In the genomic region with DNA sequence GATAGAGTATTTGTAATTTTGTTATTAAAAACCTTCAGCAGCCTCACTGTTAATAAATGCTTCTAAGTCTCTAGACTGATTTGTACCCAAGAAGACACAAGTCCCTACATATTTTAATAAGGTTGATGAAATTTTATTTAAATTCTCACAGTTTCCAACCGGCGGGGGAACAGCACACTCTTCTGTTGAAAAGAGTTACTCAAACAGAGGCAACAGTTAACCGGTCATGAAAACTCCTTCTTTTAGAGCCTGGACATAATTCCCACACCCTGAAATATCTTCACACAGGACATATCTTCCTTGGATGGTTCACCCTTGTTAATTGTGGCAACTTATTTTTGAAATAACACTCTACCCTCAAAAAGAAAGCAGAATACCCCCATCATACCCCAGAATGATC, we compare ENCODE assay signal across 8 cellular contexts.
DNase-seq lines count a peak whose midpoint lies in the region; ATAC-seq lines count a peak whose summit lies in the region.

No MANE protein-coding gene starts in this region.

- H3K27ac Mint-ChIP-seq in activated T-helper 2 cell treated with anti-CD3 and anti-CD28 coated beads, Interferon-gamma antibody, Interleukin-2, Interleukin-4, amounts not matched to agents 10 μg/mL and 5 μg/mL and 100 μg/mL, durations not matched to agents 14 hours and 24 hours and 36 hours, result peak overlapping the region; percentile 87

- no peak overlapping the region for H2BK5ac ChIP-seq in trophoblast cell (ENCODE audit: low read depth, low read length, poor library complexity)

- DNase-seq in Karpas-422, result peak; percentile 83
- no peak for DNase-seq in activated T-helper 2 cell treated with anti-CD3 and anti-CD28 coated beads, Interferon-gamma antibody, Interleukin-2, Interleukin-4, amounts not matched to agents 10 μg/mL and 5 μg/mL and 100 μg/mL, durations not matched to agents 14 hours and 24 hours and 36 hours (ENCODE audit: low spot score)
- no peak for DNase-seq in left cardiac atrium
- DNase-seq in trophoblast cell, result no peak
- DNase-seq in stimulated activated naive CD4-positive, alpha-beta T cell treated with Interleukin-2 at 50 U/mL for 16 hours (lab: John Stamatoyannopoulos, UW), result no peak
- DNase-seq in NCI-H774 (lab: John Stamatoyannopoulos, UW), result no peak

- no peaks in the 10 kb centered on the region for H3K9me3 Mint-ChIP-seq in activated T-helper 2 cell treated with anti-CD3 and anti-CD28 coated beads, Interferon-gamma antibody, Interleukin-2, Interleukin-4, amounts not matched to agents 10 μg/mL and 5 μg/mL and 100 μg/mL, durations not matched to agents 14 hours and 24 hours and 36 hours

- H3K36me3 Mint-ChIP-seq in activated T-helper 2 cell treated with anti-CD3 and anti-CD28 coated beads, Interferon-gamma antibody, Interleukin-2, Interleukin-4, amounts not matched to agents 10 μg/mL and 5 μg/mL and 100 μg/mL, durations not matched to agents 14 hours and 24 hours and 36 hours (ENCODE audit: low read depth), result peaks cover 10% of the 10 kb centered on the region

- ATAC-seq in left cardiac atrium (peak; percentile 62 to 79), HG02610 (IDR thresholded peaks at IDR 0.05; ENCODE audit: unreplicated experiment) (no peak), GM21367 (IDR thresholded peaks at IDR 0.05; ENCODE audit: unreplicated experiment) (no peak)

- H3K27me3 Mint-ChIP-seq in activated T-helper 2 cell treated with anti-CD3 and anti-CD28 coated beads, Interferon-gamma antibody, Interleukin-2, Interleukin-4, amounts not matched to agents 10 μg/mL and 5 μg/mL and 100 μg/mL, durations not matched to agents 14 hours and 24 hours and 36 hours (ENCODE audit: low read depth), result no peaks in the 10 kb centered on the region

- no peaks in the 10 kb centered on the region for H3K9me3 ChIP-seq in Karpas-422 (ENCODE audit: low read length)
- H3K9me3 ChIP-seq in trophoblast cell (ENCODE audit: insufficient read depth, low read depth, low read length), result no peaks in the 10 kb centered on the region

- peak overlapping the region; percentile 89 for H3K4me3 ChIP-seq in Karpas-422 (ENCODE audit: low read length)
- no peak overlapping the region for H3K4me3 ChIP-seq in trophoblast cell (ENCODE audit: low read depth, low read length)

- peak overlapping the region; percentile 89 for H3K4me3 Mint-ChIP-seq in activated T-helper 2 cell treated with anti-CD3 and anti-CD28 coated beads, Interferon-gamma antibody, Interleukin-2, Interleukin-4, amounts not matched to agents 10 μg/mL and 5 μg/mL and 100 μg/mL, durations not matched to agents 14 hours and 24 hours and 36 hours (ENCODE audit: low read depth)

- H3K4me1 Mint-ChIP-seq in activated T-helper 2 cell treated with anti-CD3 and anti-CD28 coated beads, Interferon-gamma antibody, Interleukin-2, Interleukin-4, amounts not matched to agents 10 μg/mL and 5 μg/mL and 100 μg/mL, durations not matched to agents 14 hours and 24 hours and 36 hours (ENCODE audit: low read depth), result peaks cover 81% of the 10 kb centered on the region

- H3K27me3 ChIP-seq in Karpas-422 (ENCODE audit: low read length) (no peaks in the 10 kb centered on the region), trophoblast cell (ENCODE audit: insufficient read depth, low read length) (no peaks in the 10 kb centered on the region)

- H3K79me1 ChIP-seq in trophoblast cell (ENCODE audit: low read length), result no peaks in the 10 kb centered on the region

- H4K91ac ChIP-seq in trophoblast cell (ENCODE audit: low read depth, low read length), result no peak overlapping the region

- peaks cover 39% of the 10 kb centered on the region for H4K20me1 ChIP-seq in Karpas-422 (ENCODE audit: insufficient read depth, low read depth, low read length)

- no peak overlapping the region for H2BK120ac ChIP-seq in trophoblast cell (ENCODE audit: insufficient read depth, low read length, poor library complexity)

- H2AK5ac ChIP-seq in trophoblast cell (ENCODE audit: low read length), result no peak overlapping the region

- H4K12ac ChIP-seq in trophoblast cell (ENCODE audit: low read depth, low read length), result no peak overlapping the region

- H3K4me1 ChIP-seq in Karpas-422 (ENCODE audit: low read length) (peaks cover 80% of the 10 kb centered on the region), trophoblast cell (ENCODE audit: control insufficient read depth in 1 of 2, insufficient read depth in 2 of 2, low read length in 2 of 2) (peaks cover 0 to 3% of the 10 kb centered on the region in 2 experiments)

- no peak overlapping the region for H3K4ac ChIP-seq in trophoblast cell (ENCODE audit: low read depth, low read length)

- H3K4me2 ChIP-seq in Karpas-422 (ENCODE audit: low read depth, low read length, poor library complexity, severe bottlenecking) (peak overlapping the region; percentile 97), trophoblast cell (ENCODE audit: low read length) (peak overlapping the region; percentile 31)

- H3K14ac ChIP-seq in trophoblast cell (ENCODE audit: low read length), result no peak overlapping the region

- H3K36me3 ChIP-seq in Karpas-422 (ENCODE audit: insufficient read depth, low read length), result peaks cover 37% of the 10 kb centered on the region
- no peaks in the 10 kb centered on the region for H3K36me3 ChIP-seq in trophoblast cell (ENCODE audit: control insufficient read depth in 1 of 2, insufficient read depth in 2 of 2, low read length in 2 of 2)

- H3K27ac ChIP-seq in Karpas-422 (ENCODE audit: low read length) (peak overlapping the region; percentile 94), trophoblast cell (ENCODE audit: low read depth, low read length) (no peak overlapping the region)

- no peak overlapping the region for H2AFZ ChIP-seq in Karpas-422 (ENCODE audit: low read length)
- no peak overlapping the region for H2AFZ ChIP-seq in trophoblast cell (ENCODE audit: insufficient read depth, low read length, poor library complexity)

- WGBS in trophoblast cell (ENCODE audit: extremely low coverage, insufficient coverage, insufficient read length), result no CpG with 5 or more reads among the region's 3 CpGs

- no peak overlapping the region for H3K18ac ChIP-seq in trophoblast cell (ENCODE audit: low read length)

- intact Hi-C loops in activated T-helper 2 cell treated with anti-CD3 and anti-CD28 coated beads, Interferon-gamma antibody, Interleukin-2, Interleukin-4, amounts not matched to agents 10 μg/mL and 5 μg/mL and 100 μg/mL, durations not matched to agents 14 hours and 24 hours and 36 hours (cut with micrococcal nuclease), result loop anchor here (1.0 to 10.0 kb wide), 7 partner anchors 150 to 754 kb away; no protein-coding TSS in a partner anchor
- intact Hi-C loops in left cardiac atrium (cut with DNase I), result loop anchor here in 1 of 2 donors (5.0 to 10.0 kb wide), 3 partner anchors 240 to 297 kb away; no protein-coding TSS in a partner anchor

- peak overlapping the region; percentile 76 for H3K9ac ChIP-seq in Karpas-422 (ENCODE audit: low read length)
- no peak overlapping the region for H3K9ac ChIP-seq in trophoblast cell (ENCODE audit: low read length)

- no peaks in the 10 kb centered on the region for H3K9me2 ChIP-seq in Karpas-422 (replicated peaks; ENCODE audit: insufficient read depth, low read length)

- no peak overlapping the region for H4K8ac ChIP-seq in trophoblast cell (ENCODE audit: low read depth, low read length)

- H3K79me2 ChIP-seq in Karpas-422 (ENCODE audit: low read length) (peaks cover 100% of the 10 kb centered on the region), trophoblast cell (ENCODE audit: control insufficient read depth, insufficient read depth, low read length, poor library complexity) (no peaks in the 10 kb centered on the region)

- H2BK12ac ChIP-seq in trophoblast cell (ENCODE audit: low read length), result no peak overlapping the region

- H3K23ac ChIP-seq in trophoblast cell (ENCODE audit: low read length), result no peak overlapping the region

Comparison
In these comparisons a context has a peak if more than half of its experiments do, and no peak if none do; other contexts are left out.
1. ATAC-seq: peak in left cardiac atrium (2 of 2); none in HG02610 (single experiment) and GM21367 (single experiment).